Comparison of ENCODE assay signal across 21 cellular contexts in the genomic region with DNA sequence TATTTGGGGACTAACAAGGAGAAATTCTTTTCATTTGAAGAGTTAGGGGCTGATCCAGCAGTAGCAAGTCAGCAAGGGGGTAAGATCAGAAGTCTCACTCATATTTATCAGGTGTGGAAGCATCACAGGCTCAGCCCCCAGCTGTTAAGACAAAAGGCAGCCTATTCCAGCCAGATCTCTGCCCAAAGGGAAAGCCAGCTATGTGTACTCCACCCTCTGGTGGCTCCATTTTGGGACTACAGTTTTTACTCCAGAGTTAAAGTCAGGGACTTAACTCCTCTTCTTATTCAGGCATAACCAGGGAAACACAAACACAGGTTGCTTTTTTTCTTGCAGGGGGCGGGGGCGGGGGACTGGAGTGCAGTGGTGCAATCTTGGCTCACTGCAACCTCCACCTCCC. TPM values are rescaled to one million over a fixed set of nuclear protein-coding genes. Genes with fewer than 3 reads are reported as not detected.
DNase-seq lines count a peak whose midpoint lies in the region; ATAC-seq and TF ChIP-seq lines count a peak whose summit lies in the region.
"Had no signal": no experiment of that assay in that cellular context is flagged by ENCODE, and none has a peak within 500 bp of the region (broad histone marks: within the 10 kb centered on the region; RNA-seq: fewer than 3 reads in every experiment).

No MANE protein-coding gene starts in this region.

- intact Hi-C loops in activated B cell treated with CpG ODN at 0.5 μM for 24 hours (cut with micrococcal nuclease), result loop anchor here (1.0 kb wide), 1 partner anchor 19 kb away; the partner anchor contains the start of gene UBP1
- intact Hi-C loops in stomach (cut with DNase I; ENCODE audit: low total_unique reads), result no loop called here

- peak overlapping the region in 5 of 11 experiments; percentile 55 to 74 (median 69); a peak in 6 of 22 replicates for H3K4me2 ChIP-seq in BLaER1 treated with 17β-estradiol and CSF1 and Interleukin-3, amounts not matched to agents 10 nM and 100 nM
- H3K4me2 ChIP-seq: neural progenitor cell, PC-9 had no signal

- no peak overlapping the region for H3K4me3 ChIP-seq in BLaER1 treated with 17β-estradiol and CSF1 and Interleukin-3, amounts not matched to agents 10 nM and 100 nM
- no peak overlapping the region for H3K4me3 ChIP-seq in H7 (ENCODE audit: insufficient read depth, low read depth, low read length)
- no peak overlapping the region for H3K4me3 ChIP-seq in stomach
- H3K4me3 ChIP-seq: neural progenitor cell, PC-9, SJSA1 had no signal

- H3K27me3 Mint-ChIP-seq in activated B cell treated with CpG ODN at 0.5 μM for 24 hours, result no peaks in the 10 kb centered on the region
- peaks cover 2% of the 10 kb centered on the region for H3K27me3 Mint-ChIP-seq in endothelial cell (ENCODE audit: unreplicated experiment)
- H3K27me3 Mint-ChIP-seq: activated naive CD4-positive, alpha-beta T cell treated with anti-CD3 and anti-CD28 coated beads, Interleukin-2, amount 50 U/mL, for 24 hours; stimulated activated naive CD8-positive, alpha-beta T cell treated with anti-CD3 and anti-CD28 coated beads, Interleukin-15, amount 100 ng/mL, for 72 hours; type B pancreatic cell had no signal

- no peak overlapping the region for H3K4me3 Mint-ChIP-seq in activated B cell treated with CpG ODN at 0.5 μM for 24 hours
- no peak overlapping the region for H3K4me3 Mint-ChIP-seq in endothelial cell (ENCODE audit: unreplicated experiment)
- H3K4me3 Mint-ChIP-seq: activated naive CD4-positive, alpha-beta T cell treated with anti-CD3 and anti-CD28 coated beads, Interleukin-2, amount 50 U/mL, for 24 hours; neural progenitor cell; stimulated activated naive CD8-positive, alpha-beta T cell treated with anti-CD3 and anti-CD28 coated beads, Interleukin-15, amount 100 ng/mL, for 72 hours; type B pancreatic cell had no signal

- POLR2A ChIA-PET in activated B cell treated with CpG ODN at 0.5 μM for 24 hours (lab: Charles Lee), result interaction anchor here (1.0 kb wide), 1 partner anchor 18 kb away, joined by 4 read pairs; no protein-coding TSS in a partner anchor

- ATAC-seq in activated B cell treated with CpG ODN at 0.5 μM for 24 hours (ENCODE audit: low read depth) (no peak), GM19324 (IDR thresholded peaks at IDR 0.05; ENCODE audit: low FRiP score, unreplicated experiment) (no peak)
- ATAC-seq: left ventricle myocardium superior; stimulated activated naive CD8-positive, alpha-beta T cell treated with anti-CD3 and anti-CD28 coated beads, Interleukin-15, amount 100 ng/mL, for 72 hours had no signal

- no peak for TF ChIP-seq POLR2A in stomach (IDR thresholded peaks at IDR 0.05)

- H3K36me3 ChIP-seq in BLaER1 treated with 17β-estradiol and CSF1 and Interleukin-3, amounts not matched to agents 10 nM and 100 nM, result peaks cover 73 to 96% (median 89%) of the 10 kb centered on the region in 11 experiments
- H3K36me3 ChIP-seq in H7 (replicated peaks; ENCODE audit: control insufficient read depth, insufficient read depth, low read length) (peaks cover 3% of the 10 kb centered on the region), stomach (peaks cover 4 to 78% (median 57%) of the 10 kb centered on the region in 4 donors)

- DNase-seq in H7 (peak; percentile 9), activated B cell treated with CpG ODN at 0.5 μM for 24 hours (no peak), endothelial cell (ENCODE audit: low spot score) (no peak), stomach (no peak), NOMO-1 treated with dmso at 0.1 percent for 144 hours (lab: John Stamatoyannopoulos, UW; ENCODE audit: unreplicated experiment) (no peak), H4 (ENCODE audit: low spot score) (no peak)
- DNase-seq: aorta; left ventricle myocardium superior; NCI-H1436; NCI-H2171; NCI-H774; PC-9; small intestine; stimulated activated naive CD8-positive, alpha-beta T cell treated with anti-CD3 and anti-CD28 coated beads, Interleukin-15, amount 100 ng/mL, for 72 hours had no signal

- CTCF ChIA-PET in activated B cell treated with CpG ODN at 0.5 μM for 24 hours (lab: Charles Lee), result no interaction called here

- H3K9me3 Mint-ChIP-seq in activated B cell treated with CpG ODN at 0.5 μM for 24 hours, result no peaks in the 10 kb centered on the region
- H3K9me3 Mint-ChIP-seq in endothelial cell (ENCODE audit: unreplicated experiment), result no peaks in the 10 kb centered on the region
- H3K9me3 Mint-ChIP-seq: activated naive CD4-positive, alpha-beta T cell treated with anti-CD3 and anti-CD28 coated beads, Interleukin-2, amount 50 U/mL, for 24 hours; neural progenitor cell; stimulated activated naive CD8-positive, alpha-beta T cell treated with anti-CD3 and anti-CD28 coated beads, Interleukin-15, amount 100 ng/mL, for 72 hours; type B pancreatic cell had no signal

- TF ChIP-seq EP300 in stomach (IDR thresholded peaks at IDR 0.05), result no peak

- TF ChIP-seq CTCF in activated B cell treated with CpG ODN at 0.5 μM for 24 hours (IDR thresholded peaks at IDR 0.05), result no peak
- TF ChIP-seq CTCF in endothelial cell (IDR thresholded peaks at IDR 0.05; ENCODE audit: unreplicated experiment), result peak; percentile 26
- TF ChIP-seq CTCF in stomach (IDR thresholded peaks at IDR 0.05), result no peak

- no peak overlapping the region for H3K9ac ChIP-seq in BLaER1 treated with 17β-estradiol and CSF1 and Interleukin-3, amounts not matched to agents 10 nM and 100 nM
- H3K9ac ChIP-seq: neural progenitor cell had no signal

- peak overlapping the region in 6 of 11 experiments; percentile 26 to 64 (median 50); a peak in 8 of 22 replicates for H3K27ac ChIP-seq in BLaER1 treated with 17β-estradiol and CSF1 and Interleukin-3, amounts not matched to agents 10 nM and 100 nM
- no peak overlapping the region for H3K27ac ChIP-seq in stomach
- H3K27ac ChIP-seq: HL-60, neural progenitor cell, PC-9, SJSA1 had no signal

- H3K27ac Mint-ChIP-seq in activated B cell treated with CpG ODN at 0.5 μM for 24 hours (peak overlapping the region; percentile 56), endothelial cell (ENCODE audit: unreplicated experiment) (no peak overlapping the region)
- H3K27ac Mint-ChIP-seq: activated naive CD4-positive, alpha-beta T cell treated with anti-CD3 and anti-CD28 coated beads, Interleukin-2, amount 50 U/mL, for 24 hours; neural progenitor cell; type B pancreatic cell had no signal

- H3K4me1 Mint-ChIP-seq in activated B cell treated with CpG ODN at 0.5 μM for 24 hours, result peaks cover 13% of the 10 kb centered on the region
- no peaks in the 10 kb centered on the region for H3K4me1 Mint-ChIP-seq in endothelial cell (ENCODE audit: unreplicated experiment)

- H3K36me3 Mint-ChIP-seq in activated B cell treated with CpG ODN at 0.5 μM for 24 hours (ENCODE audit: low read depth) (peaks cover 69% of the 10 kb centered on the region), endothelial cell (ENCODE audit: low read depth, unreplicated experiment) (peaks cover 17% of the 10 kb centered on the region)

- peaks cover 0 to 47% (median 0%) of the 10 kb centered on the region in 11 experiments; a peak in 5 of 22 replicates for H3K9me3 ChIP-seq in BLaER1 treated with 17β-estradiol and CSF1 and Interleukin-3, amounts not matched to agents 10 nM and 100 nM (replicated peaks in 1 of 11)
- no peaks in the 10 kb centered on the region for H3K9me3 ChIP-seq in stomach
- H3K9me3 ChIP-seq: SJSA1 had no signal

- H4K20me1 ChIP-seq in BLaER1 treated with 17β-estradiol and CSF1 and Interleukin-3, amounts not matched to agents 10 nM and 100 nM, result peaks cover 5 to 80% (median 29%) of the 10 kb centered on the region in 11 experiments; a peak in 19 of 22 replicates

- H3K4me1 ChIP-seq in BLaER1 treated with 17β-estradiol and CSF1 and Interleukin-3, amounts not matched to agents 10 nM and 100 nM, result peaks cover 0 to 57% (median 40%) of the 10 kb centered on the region in 10 experiments; a peak in 17 of 20 replicates
- H3K4me1 ChIP-seq in stomach, result peaks cover 0 to 17% (median 11%) of the 10 kb centered on the region in 4 donors
- H3K4me1 ChIP-seq: SJSA1 had no signal

- 89 to 100% (median 95%) methylated on average over 2 of the region's 2 CpGs for WGBS in stomach, 5 donors

- no peaks in the 10 kb centered on the region for H3K27me3 ChIP-seq in BLaER1 treated with 17β-estradiol and CSF1 and Interleukin-3, amounts not matched to agents 10 nM and 100 nM
- H3K27me3 ChIP-seq in H7 (ENCODE audit: control insufficient read depth, insufficient read depth, low read length) (no peaks in the 10 kb centered on the region), stomach (no peaks in the 10 kb centered on the region)
- H3K27me3 ChIP-seq: neural progenitor cell, SJSA1 had no signal

RNA-seq across cellular contexts. Expression of gene UBP1, which starts 19.2 kb away (rescaled TPM):
- total RNA-seq in H7 (2014; rRNA removed; shearing (Covaris generic)), result 31.8 and 32.4 TPM in 2 replicates
- total RNA-seq in activated B cell treated with CpG ODN at 0.5 μM for 24 hours, result 50.1 and 68.6 TPM in 2 replicates
- total RNA-seq in endothelial cell (ENCODE audit: unreplicated experiment), result 83.3 TPM
- total RNA-seq in stomach, result 100 to 1,000 TPM in 2 of 5 donors, 10 to 100 TPM in 3; 55.2 to 150 (median 88.8) TPM
- 10 to 100 TPM; 21.0 to 32.6 (median 29.0) TPM for polyA plus RNA-seq in stomach
- 14.3 and 19.4 TPM in 2 replicates for total RNA-seq in H4 (2014; rRNA removed; shearing (Covaris generic))

Comparison
In these comparisons a context has a peak if more than half of its experiments do, and no peak if none do; other contexts are left out.
1. H3K27ac ChIP-seq: peak in BLaER1 treated with 17β-estradiol and CSF1 and Interleukin-3, amounts not matched to agents 10 nM and 100 nM (6 of 11); none in stomach (0 of 5).